In the genomic region with DNA sequence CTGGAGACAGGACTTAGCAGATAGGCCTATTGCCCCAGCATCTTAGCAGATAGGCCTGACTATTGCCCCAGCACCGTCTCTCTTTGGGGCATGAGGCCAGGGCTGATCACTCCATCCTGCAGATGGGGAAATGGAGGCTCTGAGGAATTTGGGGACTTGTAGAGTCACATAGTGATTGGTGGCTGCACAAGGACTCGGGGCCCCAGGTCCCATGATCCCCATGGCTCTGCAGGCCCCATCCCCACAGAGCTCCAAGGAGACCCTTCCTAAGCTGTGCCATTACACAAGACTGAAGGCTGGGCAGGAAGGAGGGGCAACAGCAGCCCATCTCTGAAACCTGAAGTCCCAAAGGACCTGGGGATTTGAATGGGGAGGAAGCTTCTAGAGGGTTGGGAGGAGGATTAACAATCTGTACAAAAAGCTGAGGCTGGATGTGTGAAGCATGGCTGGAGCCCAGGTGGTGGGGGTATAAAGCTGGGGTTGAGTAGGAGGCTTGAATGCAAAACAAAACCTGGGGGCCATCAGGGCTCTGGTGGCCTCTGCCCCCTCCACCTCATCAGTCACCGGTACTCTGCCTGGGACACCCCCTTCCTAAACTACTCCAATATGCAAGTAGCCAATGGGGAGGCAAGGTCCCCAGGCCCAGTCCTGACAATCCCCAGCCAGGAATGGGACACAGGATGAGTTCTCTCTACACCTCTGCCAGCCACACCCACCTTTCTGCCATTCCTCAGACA, we compare ENCODE assay signal across 9 cellular contexts. TPM values are rescaled to one million over a fixed set of nuclear protein-coding genes. Genes with fewer than 3 reads are reported as not detected.
DNase-seq lines count a peak whose midpoint lies in the region; ATAC-seq and TF ChIP-seq lines count a peak whose summit lies in the region.
"Had no signal": no experiment of that assay in that cellular context is flagged by ENCODE, and none has a peak within 500 bp of the region (broad histone marks: within the 10 kb centered on the region; RNA-seq: fewer than 3 reads in every experiment).

No MANE protein-coding gene starts in this region.

- H3K27me3 ChIP-seq in iPS-20b (ENCODE audit: insufficient read depth, low read length) (no peaks in the 10 kb centered on the region; the same call in 1 of the 2 replicates), thyroid gland (no peaks in the 10 kb centered on the region), right cardiac atrium (ENCODE audit: control insufficient read depth, insufficient read depth) (no peaks in the 10 kb centered on the region)

- CTCF ChIA-PET in activated CD4-positive, alpha-beta memory T cell treated with anti-CD3 and anti-CD28 coated beads, Interleukin-2, amount 10 ng/mL, durations not matched to agents 7 days and 5 days (lab: Charles Lee) = no interaction called here

- H3K27ac ChIP-seq in iPS-20b (ENCODE audit: low read length) (no peak overlapping the region), thyroid gland (peak overlapping the region; percentile 21 to 82 (median 69)), right cardiac atrium (ENCODE audit: low read length) (no peak overlapping the region)

- H3K36me3 Mint-ChIP-seq in activated naive CD4-positive, alpha-beta T cell treated with anti-CD3 and anti-CD28 coated beads, Interleukin-2, amount 50 U/mL, for 24 hours = no peaks in the 10 kb centered on the region
- H3K36me3 Mint-ChIP-seq in activated CD4-positive, alpha-beta memory T cell treated with anti-CD3 and anti-CD28 coated beads, Interleukin-2, amount 10 ng/mL, durations not matched to agents 7 days and 5 days (ENCODE audit: low read depth) = peaks cover 4% of the 10 kb centered on the region

- no peaks in the 10 kb centered on the region for H3K9me3 ChIP-seq in iPS-20b (ENCODE audit: insufficient read depth, low read depth, low read length)
- no peaks in the 10 kb centered on the region for H3K9me3 ChIP-seq in thyroid gland
- no peaks in the 10 kb centered on the region for H3K9me3 ChIP-seq in right cardiac atrium (ENCODE audit: control insufficient read depth, low read length)

- peaks cover 5% of the 10 kb centered on the region for H3K4me1 ChIP-seq in iPS-20b (ENCODE audit: insufficient read depth, low read length)
- H3K4me1 ChIP-seq in thyroid gland = peaks cover 32 to 61% of the 10 kb centered on the region in 2 donors
- H3K4me1 ChIP-seq in right cardiac atrium (ENCODE audit: control insufficient read depth, insufficient read depth, low read length) = no peaks in the 10 kb centered on the region

- no peaks in the 10 kb centered on the region for H3K9me3 Mint-ChIP-seq in activated naive CD4-positive, alpha-beta T cell treated with anti-CD3 and anti-CD28 coated beads, Interleukin-2, amount 50 U/mL, for 24 hours
- H3K9me3 Mint-ChIP-seq in activated CD4-positive, alpha-beta memory T cell treated with anti-CD3 and anti-CD28 coated beads, Interleukin-2, amount 10 ng/mL, durations not matched to agents 7 days and 5 days = no peaks in the 10 kb centered on the region

- POLR2A ChIA-PET in activated CD4-positive, alpha-beta memory T cell treated with anti-CD3 and anti-CD28 coated beads, Interleukin-2, amount 10 ng/mL, durations not matched to agents 7 days and 5 days (lab: Charles Lee) = interaction anchor here (0.7 to 1.8 kb wide), 2 partner anchors 10 to 19 kb away, joined by 3 to 4 read pairs; no protein-coding TSS in a partner anchor

- no peaks in the 10 kb centered on the region for H3K27me3 Mint-ChIP-seq in activated naive CD4-positive, alpha-beta T cell treated with anti-CD3 and anti-CD28 coated beads, Interleukin-2, amount 50 U/mL, for 24 hours
- H3K27me3 Mint-ChIP-seq in activated CD4-positive, alpha-beta memory T cell treated with anti-CD3 and anti-CD28 coated beads, Interleukin-2, amount 10 ng/mL, durations not matched to agents 7 days and 5 days = no peaks in the 10 kb centered on the region

- intact Hi-C loops in thyroid gland (cut with DNase I) (no loop called here), right cardiac atrium (cut with DNase I) (no loop called here)

- H3K4me1 Mint-ChIP-seq in activated naive CD4-positive, alpha-beta T cell treated with anti-CD3 and anti-CD28 coated beads, Interleukin-2, amount 50 U/mL, for 24 hours = peaks cover 52% of the 10 kb centered on the region
- peaks cover 42% of the 10 kb centered on the region for H3K4me1 Mint-ChIP-seq in activated CD4-positive, alpha-beta memory T cell treated with anti-CD3 and anti-CD28 coated beads, Interleukin-2, amount 10 ng/mL, durations not matched to agents 7 days and 5 days

- peak overlapping the region; percentile 81 for H3K4me3 Mint-ChIP-seq in activated naive CD4-positive, alpha-beta T cell treated with anti-CD3 and anti-CD28 coated beads, Interleukin-2, amount 50 U/mL, for 24 hours
- peak overlapping the region; percentile 85 for H3K4me3 Mint-ChIP-seq in activated CD4-positive, alpha-beta memory T cell treated with anti-CD3 and anti-CD28 coated beads, Interleukin-2, amount 10 ng/mL, durations not matched to agents 7 days and 5 days

- ATAC-seq in HG03175 (IDR thresholded peaks at IDR 0.05; ENCODE audit: unreplicated experiment) = no peak
- ATAC-seq in right cardiac atrium = no peak
- ATAC-seq in GM18909 (IDR thresholded peaks at IDR 0.05; ENCODE audit: poor library complexity, unreplicated experiment) = no peak

- no peak for TF ChIP-seq CTCF in thyroid gland (IDR thresholded peaks at IDR 0.05)

- no peak for TF ChIP-seq POLR2A in thyroid gland (IDR thresholded peaks at IDR 0.05)

- H3K27ac Mint-ChIP-seq in activated naive CD4-positive, alpha-beta T cell treated with anti-CD3 and anti-CD28 coated beads, Interleukin-2, amount 50 U/mL, for 24 hours = peak overlapping the region; percentile 84
- peak overlapping the region; percentile 76 for H3K27ac Mint-ChIP-seq in activated CD4-positive, alpha-beta memory T cell treated with anti-CD3 and anti-CD28 coated beads, Interleukin-2, amount 10 ng/mL, durations not matched to agents 7 days and 5 days

- 50 to 55% methylated on average over 1 to 3 of the region's 3 CpGs for WGBS in thyroid gland, 2 donors
- WGBS in right cardiac atrium = 81% methylated on average over 3 of the region's 3 CpGs

- H3K36me3 ChIP-seq in iPS-20b (ENCODE audit: insufficient read depth, low read depth, low read length) (peaks cover 5% of the 10 kb centered on the region; the same call in 1 of the 2 replicates), thyroid gland (no peaks in the 10 kb centered on the region)

- H3K9ac ChIP-seq in iPS-20b (ENCODE audit: low read depth, low read length) = peak overlapping the region; percentile 88; the same call in 1 of the 2 replicates

- DNase-seq in activated naive CD4-positive, alpha-beta T cell treated with anti-CD3 and anti-CD28 coated beads, Interleukin-2, amount 50 U/mL, for 16 hours = no peak
- no peak for DNase-seq in activated CD4-positive, alpha-beta memory T cell treated with anti-CD3 and anti-CD28 coated beads, Interleukin-2, amount 10 ng/mL, durations not matched to agents 7 days and 5 days
- DNase-seq in thyroid gland (no peak), right cardiac atrium (no peak)
- DNase-seq: NCI-H1694 treated with DMSO at 0.1 percent for 48 hours had no signal

- H3K4me3 ChIP-seq in iPS-20b (ENCODE audit: low read length) (peak overlapping the region; percentile 89), thyroid gland (replicated peaks in 1 of 3) (peak overlapping the region in 1 of 3 donors; percentile 68), right cardiac atrium (ENCODE audit: low read length) (no peak overlapping the region)

RNA-seq across cellular contexts. Expression of a gene that starts 1.5 kb away (rescaled TPM):
- 100 to 1,000 TPM; 108 to 109 TPM for total RNA-seq in activated CD4-positive, alpha-beta memory T cell treated with anti-CD3 and anti-CD28 coated beads, Interleukin-2, amount 10 ng/mL, durations not matched to agents 7 days and 5 days
- total RNA-seq in thyroid gland (100 to 1,000 TPM in 3 of 4 donors, 10 to 100 TPM in 1; 90.3 to 146 (median 122) TPM), right cardiac atrium (10 to 100 TPM; 51.8 to 62.5 (median 59.5) TPM)
- polyA plus RNA-seq in right cardiac atrium = 41.2 TPM

RNA-seq across cellular contexts. Expression of a gene that starts 43.1 kb away (rescaled TPM):
- total RNA-seq in activated CD4-positive, alpha-beta memory T cell treated with anti-CD3 and anti-CD28 coated beads, Interleukin-2, amount 10 ng/mL, durations not matched to agents 7 days and 5 days = 10 to 100 TPM; 11.3 to 11.6 TPM
- total RNA-seq in thyroid gland = 100 to 1,000 TPM in 1 of 4 donors, 10 to 100 TPM in 3; 67.7 to 113 (median 82.0) TPM
- total RNA-seq in right cardiac atrium = 100 to 1,000 TPM in 2 of 4 donors, 10 to 100 TPM in 2; 88.9 to 127 (median 106) TPM
- polyA plus RNA-seq in right cardiac atrium = 228 TPM

Comparison
In these comparisons a context has a peak if more than half of its experiments do, and no peak if none do; other contexts are left out.
1. H3K27ac ChIP-seq: peak in thyroid gland (3 of 3); none in iPS-20b (single experiment) and right cardiac atrium (single experiment).
2. RNA of a gene that starts 43.1 kb away (total RNA-seq): 88.9 to 127 TPM in right cardiac atrium and 67.7 to 113 TPM in thyroid gland; 11.3 to 11.6 TPM in activated CD4-positive, alpha-beta memory T cell treated with anti-CD3 and anti-CD28 coated beads, Interleukin-2, amount 10 ng/mL, durations not matched to agents 7 days and 5 days; every median in the first group is over 4 times any median in the second.